Comparison of ENCODE assay signal across 21 cellular contexts in genomic region chr12:28265435-28266042, GRCh38.
"Had no signal": no experiment of that assay in that cellular context is flagged by ENCODE, and none has a peak within 500 bp of the region (broad histone marks: within the 10 kb centered on the region; RNA-seq: fewer than 3 reads in every experiment).

No MANE protein-coding gene starts in this region.

- H3K27ac Mint-ChIP-seq: IgD-negative memory B cell had no signal

- H3K4me3 Mint-ChIP-seq: IgD-negative memory B cell had no signal

- H3K27me3 Mint-ChIP-seq: IgD-negative memory B cell had no signal

- FAIRE-seq: K562, RCC 7860 had no signal

- H3K4me2 ChIP-seq: KMS-11, SK-N-SH had no signal

- DNase-seq: MV-4-11, NCI-H1048, NCI-H1105, NCI-H1417, NCI-H1436 treated with DMSO at 0.1 percent for 48 hours, NCI-H1694, NCI-H187 treated with DMSO at 0.1 percent for 48 hours, NCI-H2029 treated with DMSO at 0.1 percent for 48 hours, NCI-H2227 treated with DMSO at 0.1 percent for 48 hours, NCI-H524, NCI-H526 treated with DMSO at 0.1 percent for 48 hours, NCI-H774, Right ventricle myocardium superior, RPMI8226, SIG-M5, SK-N-SH had no signal

- H3K9ac ChIP-seq: KMS-11, SK-N-SH had no signal

- H3K27ac ChIP-seq: HL-60, KMS-11 had no signal

- H3K4me3 ChIP-seq: K562 had no signal
